In genomic region chr5:109962882-109963603, GRCh38 we compare ENCODE assay signal across 23 cellular contexts.
DNase-seq lines count a peak whose midpoint lies in the region; ATAC-seq, FAIRE-seq and TF ChIP-seq lines count a peak whose summit lies in the region.
"Had no signal": no experiment of that assay in that cellular context is flagged by ENCODE, and none has a peak within 500 bp of the region (broad histone marks: within the 10 kb centered on the region; RNA-seq: fewer than 3 reads in every experiment).

No MANE protein-coding gene starts in this region.

- H4K20me1 ChIP-seq in HepG2 (ENCODE audit: insufficient read depth, low read length) = no peaks in the 10 kb centered on the region

- H3K4me2 ChIP-seq in HepG2 (ENCODE audit: low read depth, low read length) = no peak overlapping the region

- no peak for FAIRE-seq in HepG2 (lab: Jason Lieb, UNC)
- FAIRE-seq: GM18507, keratinocyte had no signal

- DNase-seq in CD1c-positive myeloid dendritic cell (ENCODE audit: extremely low spot score) (peak; percentile 2), OCI-M1 (lab: John Stamatoyannopoulos, UW) (peak; percentile 89), HepG2 (ENCODE audit: low spot score) (no peak), omental fat pad (ENCODE audit: low spot score) (no peak), esophagus squamous epithelium (lab: John Stamatoyannopoulos, UW) (no peak), kidney glomerular epithelial cell (lab: John Stamatoyannopoulos, UW) (no peak)
- DNase-seq: activated CD4-positive, alpha-beta memory T cell treated with anti-CD3 and anti-CD28 coated beads for 36 hours; activated naive CD4-positive, alpha-beta T cell treated with anti-CD3 and anti-CD28 coated beads, Interleukin-2, amount 10 ng/mL, durations not matched to agents 7 days and 5 days; central memory CD4-positive, alpha-beta T cell; GDM1; lower lobe of right lung; NCI-H1694; NCI-H2171; NCI-H524; posterior cingulate gyrus; right lobe of liver had no signal

- intact Hi-C loops in HepG2 (cut with micrococcal nuclease; ENCODE audit: unreplicated experiment) = no loop called here
- intact Hi-C loops in esophagus squamous epithelium (cut with DNase I) = no loop called here

- peaks cover 11% of the 10 kb centered on the region; the same call in 1 of the 2 replicates for H3K4me1 ChIP-seq in HepG2 (ENCODE audit: insufficient read depth, low read length)
- H3K4me1 ChIP-seq in esophagus squamous epithelium = no peaks in the 10 kb centered on the region
- H3K4me1 ChIP-seq: ascending aorta, right lobe of liver, tibial nerve had no signal

- BruUV-seq in HepG2 (replicated peaks; lab: Mats Ljungman, UMichigan) = no TSS peak

- H3K4me3 ChIP-seq in HepG2 (replicated peaks in 1 of 3; ENCODE audit: insufficient read depth in 1 of 3, low read depth in 2 of 3, low read length in 3 of 3) (no peak overlapping the region), esophagus squamous epithelium (no peak overlapping the region)
- H3K4me3 ChIP-seq: ascending aorta, lower lobe of right lung, right lobe of liver, tibial nerve had no signal

- 54% methylated on average over 1 of the region's 1 CpG for WGBS in HepG2 (ENCODE audit: low lambda C conversion rate)
- 42 to 47% methylated on average over 1 of the region's 1 CpG for WGBS in esophagus squamous epithelium, 2 donors

- no peaks in the 10 kb centered on the region for H3K79me2 ChIP-seq in HepG2 (ENCODE audit: insufficient read depth, low read length)

- TF ChIP-seq CTCF in HepG2 (CRISPR knock-in tag; IDR thresholded peaks at IDR 0.05) (no peak), omental fat pad (IDR thresholded peaks at IDR 0.05) (no peak), esophagus squamous epithelium (IDR thresholded peaks at IDR 0.05) (no peak)

- in situ Hi-C loops in HepG2 (cut with HindIII; ENCODE audit: extremely low pct_ligation_motif_present, low pct_unique_long_range_greater_than_20kb) = no loop called here

- TF ChIP-seq EP300 in HepG2 (IDR thresholded peaks at IDR 0.05; ENCODE audit: low read depth in 2 of 2, low read length in 2 of 2) (no peak), HepG2 (CRISPR knock-in tag; IDR thresholded peaks at IDR 0.05; ENCODE audit: borderline replicate concordance) (no peak)

- POLR2A ChIA-PET in HepG2 (lab: Yijun Ruan, JAX) = no interaction called here

- H2AFZ ChIP-seq in HepG2 (ENCODE audit: low read length) = no peak overlapping the region

- H3K27ac ChIP-seq in HepG2 (ENCODE audit: extremely low read length, insufficient read depth, low read length) (no peak overlapping the region), esophagus squamous epithelium (no peak overlapping the region)
- H3K27ac ChIP-seq: ascending aorta, lower lobe of right lung, right lobe of liver had no signal

- H3K36me3 ChIP-seq in HepG2 (replicated peaks in 1 of 2; ENCODE audit: control insufficient read depth in 1 of 2, insufficient read depth in 2 of 2, low read length in 2 of 2) (no peaks in the 10 kb centered on the region), esophagus squamous epithelium (no peaks in the 10 kb centered on the region)
- H3K36me3 ChIP-seq: ascending aorta, lower lobe of right lung, right lobe of liver, tibial nerve had no signal

- no peak for TF ChIP-seq RAD21 in HepG2 (CRISPR knock-in tag; IDR thresholded peaks at IDR 0.05)

- TF ChIP-seq POLR2A in HepG2 (IDR thresholded peaks at IDR 0.05; ENCODE audit: insufficient read depth in 1 of 2, low read depth in 2 of 2, low read length in 2 of 2) = no peak
- no peak for TF ChIP-seq POLR2A in esophagus squamous epithelium (IDR thresholded peaks at IDR 0.05)

- peak; percentile 43 for ATAC-seq in HG03432 (IDR thresholded peaks at IDR 0.05; ENCODE audit: unreplicated experiment)
- no peak for ATAC-seq in HepG2
- ATAC-seq in omental fat pad (ENCODE audit: low FRiP score) = no peak
- ATAC-seq: SK-N-SH treated with all-trans-retinoic acid at 6 μM for 48 hours, WTC11 had no signal

- CTCF ChIA-PET in HepG2 (lab: Yijun Ruan, JAX; ENCODE audit: low intra/inter-chr PET ratio, low total read pairs) = no interaction called here

- H3K27me3 ChIP-seq in HepG2 (ENCODE audit: control insufficient read depth in 1 of 2, insufficient read depth in 2 of 2, low read length in 2 of 2) = no peaks in the 10 kb centered on the region; a peak in 1 of 5 replicates
- H3K27me3 ChIP-seq in esophagus squamous epithelium = no peaks in the 10 kb centered on the region
- H3K27me3 ChIP-seq: ascending aorta, right lobe of liver, tibial nerve had no signal

- H3K9me3 ChIP-seq in HepG2 (ENCODE audit: low read length) = no peaks in the 10 kb centered on the region
- no peaks in the 10 kb centered on the region for H3K9me3 ChIP-seq in esophagus squamous epithelium
- H3K9me3 ChIP-seq: ascending aorta, lower lobe of right lung, right lobe of liver, tibial nerve had no signal

- H3K9ac ChIP-seq in HepG2 (ENCODE audit: insufficient read depth, low read depth, low read length) = no peak overlapping the region

TF ChIP-seq in HepG2, 621 proteins besides CTCF, POLR2A, EP300 and RAD21:
- TF ChIP-seq CEBPB (IDR thresholded peaks at IDR 0.05; ENCODE audit: borderline replicate concordance, low read depth, low read length) (peak; percentile 44; the same call in 1 of the 2 replicates), PHF20 (CRISPR knock-in tag; IDR thresholded peaks at IDR 0.05) (no peak)
- TF ChIP-seq, protein P1, sequence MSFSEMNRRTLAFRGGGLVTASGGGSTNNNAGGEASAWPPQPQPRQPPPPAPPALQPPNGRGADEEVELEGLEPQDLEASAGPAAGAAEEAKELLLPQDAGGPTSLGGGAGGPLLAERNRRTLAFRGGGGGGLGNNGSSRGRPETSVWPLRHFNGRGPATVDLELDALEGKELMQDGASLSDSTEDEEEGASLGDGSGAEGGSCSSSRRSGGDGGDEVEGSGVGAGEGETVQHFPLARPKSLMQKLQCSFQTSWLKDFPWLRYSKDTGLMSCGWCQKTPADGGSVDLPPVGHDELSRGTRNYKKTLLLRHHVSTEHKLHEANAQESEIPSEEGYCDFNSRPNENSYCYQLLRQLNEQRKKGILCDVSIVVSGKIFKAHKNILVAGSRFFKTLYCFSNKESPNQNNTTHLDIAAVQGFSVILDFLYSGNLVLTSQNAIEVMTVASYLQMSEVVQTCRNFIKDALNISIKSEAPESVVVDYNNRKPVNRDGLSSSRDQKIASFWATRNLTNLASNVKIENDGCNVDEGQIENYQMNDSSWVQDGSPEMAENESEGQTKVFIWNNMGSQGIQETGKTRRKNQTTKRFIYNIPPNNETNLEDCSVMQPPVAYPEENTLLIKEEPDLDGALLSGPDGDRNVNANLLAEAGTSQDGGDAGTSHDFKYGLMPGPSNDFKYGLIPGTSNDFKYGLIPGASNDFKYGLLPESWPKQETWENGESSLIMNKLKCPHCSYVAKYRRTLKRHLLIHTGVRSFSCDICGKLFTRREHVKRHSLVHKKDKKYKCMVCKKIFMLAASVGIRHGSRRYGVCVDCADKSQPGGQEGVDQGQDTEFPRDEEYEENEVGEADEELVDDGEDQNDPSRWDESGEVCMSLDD (CRISPR knock-in tag; IDR thresholded peaks at IDR 0.05; ENCODE audit: borderline replicate concordance) = no peak

Comparison
In these comparisons a context has a peak if more than half of its experiments do, and no peak if none do; other contexts are left out.
1. DNase-seq: peak in CD1c-positive myeloid dendritic cell (single experiment) and OCI-M1 (single experiment); none in HepG2 (single experiment), omental fat pad (single experiment), esophagus squamous epithelium (single experiment) and kidney glomerular epithelial cell (single experiment).